Comparison of ENCODE assay signal across 1 cellular context in the genomic region with DNA sequence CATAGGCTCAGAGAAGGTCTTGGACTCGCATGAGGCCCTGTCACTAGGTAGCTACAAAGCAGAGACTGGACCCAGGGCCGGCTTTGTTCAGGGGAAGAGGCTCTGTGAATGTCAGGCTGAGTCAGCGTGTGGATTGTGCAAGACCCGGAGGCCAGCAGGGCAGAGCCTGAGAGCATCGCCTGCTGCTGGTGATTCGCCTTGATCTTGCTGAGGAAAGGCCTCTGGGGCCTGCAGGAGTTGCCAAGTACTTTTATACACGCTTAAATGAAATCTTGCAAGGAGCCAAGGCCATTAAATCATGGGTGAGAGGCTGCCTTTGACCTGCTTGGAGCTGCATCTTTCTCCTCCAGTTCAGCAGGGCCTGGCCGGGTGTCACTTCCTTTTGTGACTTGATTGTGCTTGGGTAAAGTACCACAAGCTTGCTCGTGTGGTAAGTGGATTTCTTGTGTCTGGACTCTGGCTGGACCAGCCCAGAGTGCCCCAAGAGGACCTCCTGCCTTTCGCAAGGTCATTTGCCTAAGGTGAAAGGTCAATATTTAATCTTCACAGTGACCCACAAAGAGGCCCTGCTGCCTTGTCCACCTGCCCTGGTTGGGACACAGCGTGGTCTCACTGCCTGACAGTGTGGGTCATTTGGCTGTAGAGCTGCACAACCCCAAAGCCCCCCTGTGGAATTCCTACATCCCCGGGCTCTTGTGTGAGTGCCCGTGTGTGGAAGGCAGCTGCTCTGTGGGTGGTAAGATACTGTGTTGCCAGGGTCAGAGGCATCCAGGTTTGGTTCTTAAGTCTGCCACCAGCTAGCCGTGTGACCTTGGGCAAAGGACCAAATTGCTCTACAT.
TF ChIP-seq lines count a peak whose summit lies in the region.

No MANE protein-coding gene starts in this region.

TF ChIP-seq in HepG2, 621 proteins besides CTCF, POLR2A, EP300 and RAD21 (continued from another document and continues in another):
- TF ChIP-seq ZNF614 (CRISPR knock-in tag; IDR thresholded peaks at IDR 0.05; ENCODE audit: borderline replicate concordance) (peak; percentile 87; the same call in 1 of the 2 replicates), PHF5A (CRISPR knock-in tag; IDR thresholded peaks at IDR 0.05; ENCODE audit: low read depth, unreplicated experiment) (no peak), SOX6 (IDR thresholded peaks at IDR 0.05) (no peak), SOX6 (CRISPR knock-in tag; IDR thresholded peaks at IDR 0.05) (peak; percentile 89), PHB2 (IDR thresholded peaks at IDR 0.05; ENCODE audit: partially characterized antibody) (no peak), KDM5A (IDR thresholded peaks at IDR 0.05; ENCODE audit: borderline replicate concordance, low read length) (no peak), NAIF1 (CRISPR knock-in tag; IDR thresholded peaks at IDR 0.05; ENCODE audit: borderline replicate concordance) (peak; percentile 51; the same call in 1 of the 2 replicates), MIXL1 (CRISPR knock-in tag; IDR thresholded peaks at IDR 0.05) (peak; percentile 26; the same call in 1 of the 2 replicates), ZFP36L2 (CRISPR knock-in tag; IDR thresholded peaks at IDR 0.05) (no peak), RELA (CRISPR knock-in tag; IDR thresholded peaks at IDR 0.05) (no peak), ZNF354B (CRISPR knock-in tag; IDR thresholded peaks at IDR 0.05) (no peak), IRF2 (CRISPR knock-in tag; IDR thresholded peaks at IDR 0.05) (peak; percentile 66; the same call in 1 of the 2 replicates), ZNF276 (CRISPR knock-in tag; IDR thresholded peaks at IDR 0.05; ENCODE audit: low read depth) (no peak), ZNF746 (CRISPR knock-in tag; IDR thresholded peaks at IDR 0.05) (no peak), ZHX1 (CRISPR knock-in tag; IDR thresholded peaks at IDR 0.05; ENCODE audit: low read depth) (0 out of 2 replicates have a peak, but pooled peaks have one; percentile 59), FOXK1 (CRISPR knock-in tag; IDR thresholded peaks at IDR 0.05; ENCODE audit: borderline replicate concordance, low read depth) (peak; percentile 6; the same call in 1 of the 2 replicates), ZSCAN5A (CRISPR knock-in tag; IDR thresholded peaks at IDR 0.05; ENCODE audit: borderline replicate concordance) (no peak), ZFY (CRISPR knock-in tag; IDR thresholded peaks at IDR 0.05) (peak; percentile 86), ZNF138 (CRISPR knock-in tag; IDR thresholded peaks at IDR 0.05; ENCODE audit: low read depth) (no peak), KDM2A (CRISPR knock-in tag; IDR thresholded peaks at IDR 0.05; ENCODE audit: borderline replicate concordance, low read depth) (peak; percentile 76), MLX (CRISPR knock-in tag; IDR thresholded peaks at IDR 0.05) (peak; percentile 69), ZNF776 (CRISPR knock-in tag; IDR thresholded peaks at IDR 0.05) (no peak), CENPT (CRISPR knock-in tag; IDR thresholded peaks at IDR 0.05; ENCODE audit: low read depth) (no peak), PBX3 (CRISPR knock-in tag; IDR thresholded peaks at IDR 0.05; ENCODE audit: borderline replicate concordance) (no peak), XRCC5 (optimal IDR thresholded peaks at IDR 0.05; ENCODE audit: low read length) (peak; percentile 67), ZSCAN9 (CRISPR knock-in tag; IDR thresholded peaks at IDR 0.05; ENCODE audit: borderline replicate concordance) (peak; percentile 89), ZNF10 (CRISPR knock-in tag; IDR thresholded peaks at IDR 0.05; ENCODE audit: borderline replicate concordance, low read depth) (no peak), ZNF207 (IDR thresholded peaks at IDR 0.05; ENCODE audit: borderline replicate concordance) (no peak), KMT2A (CRISPR knock-in tag; IDR thresholded peaks at IDR 0.05) (peak; percentile 62; the same call in 1 of the 2 replicates), ERF (CRISPR knock-in tag; IDR thresholded peaks at IDR 0.05) (peak; percentile 70)
- TF ChIP-seq, protein P1, sequence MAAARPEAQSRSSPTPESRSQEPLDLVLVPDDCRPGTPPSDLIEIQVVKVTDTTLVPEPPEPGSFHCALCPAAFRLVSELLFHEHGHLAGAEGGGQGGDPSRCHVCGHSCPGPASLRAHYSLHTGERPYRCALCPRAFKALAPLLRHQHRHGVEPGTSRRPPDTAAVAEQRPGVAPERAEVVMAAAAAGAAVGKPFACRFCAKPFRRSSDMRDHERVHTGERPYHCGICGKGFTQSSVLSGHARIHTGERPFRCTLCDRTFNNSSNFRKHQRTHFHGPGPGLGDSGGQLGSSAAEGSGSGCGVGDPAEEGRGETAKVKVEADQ (CRISPR knock-in tag; IDR thresholded peaks at IDR 0.05; ENCODE audit: borderline replicate concordance) = no peak
- TF ChIP-seq, protein P2, sequence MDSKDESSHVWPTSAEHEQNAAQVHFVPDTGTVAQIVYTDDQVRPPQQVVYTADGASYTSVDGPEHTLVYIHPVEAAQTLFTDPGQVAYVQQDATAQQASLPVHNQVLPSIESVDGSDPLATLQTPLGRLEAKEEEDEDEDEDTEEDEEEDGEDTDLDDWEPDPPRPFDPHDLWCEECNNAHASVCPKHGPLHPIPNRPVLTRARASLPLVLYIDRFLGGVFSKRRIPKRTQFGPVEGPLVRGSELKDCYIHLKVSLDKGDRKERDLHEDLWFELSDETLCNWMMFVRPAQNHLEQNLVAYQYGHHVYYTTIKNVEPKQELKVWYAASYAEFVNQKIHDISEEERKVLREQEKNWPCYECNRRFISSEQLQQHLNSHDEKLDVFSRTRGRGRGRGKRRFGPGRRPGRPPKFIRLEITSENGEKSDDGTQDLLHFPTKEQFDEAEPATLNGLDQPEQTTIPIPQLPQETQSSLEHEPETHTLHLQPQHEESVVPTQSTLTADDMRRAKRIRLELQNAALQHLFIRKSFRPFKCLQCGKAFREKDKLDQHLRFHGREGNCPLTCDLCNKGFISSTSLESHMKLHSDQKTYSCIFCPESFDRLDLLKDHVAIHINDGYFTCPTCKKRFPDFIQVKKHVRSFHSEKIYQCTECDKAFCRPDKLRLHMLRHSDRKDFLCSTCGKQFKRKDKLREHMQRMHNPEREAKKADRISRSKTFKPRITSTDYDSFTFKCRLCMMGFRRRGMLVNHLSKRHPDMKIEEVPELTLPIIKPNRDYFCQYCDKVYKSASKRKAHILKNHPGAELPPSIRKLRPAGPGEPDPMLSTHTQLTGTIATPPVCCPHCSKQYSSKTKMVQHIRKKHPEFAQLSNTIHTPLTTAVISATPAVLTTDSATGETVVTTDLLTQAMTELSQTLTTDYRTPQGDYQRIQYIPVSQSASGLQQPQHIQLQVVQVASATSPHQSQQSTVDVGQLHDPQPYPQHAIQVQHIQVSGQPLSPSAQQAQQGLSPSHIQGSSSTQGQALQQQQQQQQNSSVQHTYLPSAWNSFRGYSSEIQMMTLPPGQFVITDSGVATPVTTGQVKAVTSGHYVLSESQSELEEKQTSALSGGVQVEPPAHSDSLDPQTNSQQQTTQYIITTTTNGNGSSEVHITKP (CRISPR knock-in tag; IDR thresholded peaks at IDR 0.05; ENCODE audit: low read depth) = 0 out of 2 replicates have a peak, but pooled peaks have one; percentile 34
- TF ChIP-seq, protein P3, sequence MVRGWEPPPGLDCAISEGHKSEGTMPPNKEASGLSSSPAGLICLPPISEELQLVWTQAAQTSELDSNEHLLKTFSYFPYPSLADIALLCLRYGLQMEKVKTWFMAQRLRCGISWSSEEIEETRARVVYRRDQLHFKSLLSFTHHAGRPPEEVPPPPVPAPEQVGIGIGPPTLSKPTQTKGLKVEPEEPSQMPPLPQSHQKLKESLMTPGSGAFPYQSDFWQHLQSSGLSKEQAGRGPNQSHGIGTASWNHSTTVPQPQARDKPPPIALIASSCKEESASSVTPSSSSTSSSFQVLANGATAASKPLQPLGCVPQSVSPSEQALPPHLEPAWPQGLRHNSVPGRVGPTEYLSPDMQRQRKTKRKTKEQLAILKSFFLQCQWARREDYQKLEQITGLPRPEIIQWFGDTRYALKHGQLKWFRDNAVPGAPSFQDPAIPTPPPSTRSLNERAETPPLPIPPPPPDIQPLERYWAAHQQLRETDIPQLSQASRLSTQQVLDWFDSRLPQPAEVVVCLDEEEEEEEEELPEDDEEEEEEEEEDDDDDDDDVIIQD (CRISPR knock-in tag; IDR thresholded peaks at IDR 0.05; ENCODE audit: low read depth) = peak; percentile 72
- TF ChIP-seq, protein P4, sequence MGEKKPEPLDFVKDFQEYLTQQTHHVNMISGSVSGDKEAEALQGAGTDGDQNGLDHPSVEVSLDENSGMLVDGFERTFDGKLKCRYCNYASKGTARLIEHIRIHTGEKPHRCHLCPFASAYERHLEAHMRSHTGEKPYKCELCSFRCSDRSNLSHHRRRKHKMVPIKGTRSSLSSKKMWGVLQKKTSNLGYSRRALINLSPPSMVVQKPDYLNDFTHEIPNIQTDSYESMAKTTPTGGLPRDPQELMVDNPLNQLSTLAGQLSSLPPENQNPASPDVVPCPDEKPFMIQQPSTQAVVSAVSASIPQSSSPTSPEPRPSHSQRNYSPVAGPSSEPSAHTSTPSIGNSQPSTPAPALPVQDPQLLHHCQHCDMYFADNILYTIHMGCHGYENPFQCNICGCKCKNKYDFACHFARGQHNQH (CRISPR knock-in tag; IDR thresholded peaks at IDR 0.05) = peak; percentile 87; the same call in 1 of the 2 replicates
- TF ChIP-seq, protein P5, sequence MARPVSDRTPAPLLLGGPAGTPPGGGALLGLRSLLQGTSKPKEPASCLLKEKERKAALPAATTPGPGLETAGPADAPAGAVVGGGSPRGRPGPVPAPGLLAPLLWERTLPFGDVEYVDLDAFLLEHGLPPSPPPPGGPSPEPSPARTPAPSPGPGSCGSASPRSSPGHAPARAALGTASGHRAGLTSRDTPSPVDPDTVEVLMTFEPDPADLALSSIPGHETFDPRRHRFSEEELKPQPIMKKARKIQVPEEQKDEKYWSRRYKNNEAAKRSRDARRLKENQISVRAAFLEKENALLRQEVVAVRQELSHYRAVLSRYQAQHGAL (CRISPR knock-in tag; IDR thresholded peaks at IDR 0.05; ENCODE audit: not compliant biosample characterization) = no peak
- TF ChIP-seq, protein P6, sequence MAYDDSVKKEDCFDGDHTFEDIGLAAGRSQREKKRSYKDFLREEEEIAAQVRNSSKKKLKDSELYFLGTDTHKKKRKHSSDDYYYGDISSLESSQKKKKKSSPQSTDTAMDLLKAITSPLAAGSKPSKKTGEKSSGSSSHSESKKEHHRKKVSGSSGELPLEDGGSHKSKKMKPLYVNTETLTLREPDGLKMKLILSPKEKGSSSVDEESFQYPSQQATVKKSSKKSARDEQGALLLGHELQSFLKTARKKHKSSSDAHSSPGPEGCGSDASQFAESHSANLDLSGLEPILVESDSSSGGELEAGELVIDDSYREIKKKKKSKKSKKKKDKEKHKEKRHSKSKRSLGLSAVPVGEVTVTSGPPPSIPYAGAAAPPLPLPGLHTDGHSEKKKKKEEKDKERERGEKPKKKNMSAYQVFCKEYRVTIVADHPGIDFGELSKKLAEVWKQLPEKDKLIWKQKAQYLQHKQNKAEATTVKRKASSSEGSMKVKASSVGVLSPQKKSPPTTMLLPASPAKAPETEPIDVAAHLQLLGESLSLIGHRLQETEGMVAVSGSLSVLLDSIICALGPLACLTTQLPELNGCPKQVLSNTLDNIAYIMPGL (CRISPR knock-in tag; IDR thresholded peaks at IDR 0.05; ENCODE audit: borderline replicate concordance in 1 of 2, low read depth in 1 of 2) = peak in 1 of 2 experiments; percentile 59; a peak in 1 of 4 replicates
